In genomic region chr20:44581515-44581914, GRCh38 we compare ENCODE assay signal across 11 cellular contexts. TPM values are rescaled to one million over a fixed set of nuclear protein-coding genes. Genes with fewer than 3 reads are reported as not detected.
DNase-seq lines count a peak whose midpoint lies in the region; ATAC-seq and TF ChIP-seq lines count a peak whose summit lies in the region.
"Had no signal": no experiment of that assay in that cellular context is flagged by ENCODE, and none has a peak within 500 bp of the region (broad histone marks: within the 10 kb centered on the region; RNA-seq: fewer than 3 reads in every experiment).

No MANE protein-coding gene starts in this region.

- peak overlapping the region; percentile 33 for H3K4me2 ChIP-seq in neural progenitor cell

- H3K36me3 Mint-ChIP-seq in neural progenitor cell = peaks cover 3% of the 10 kb centered on the region

- no peaks in the 10 kb centered on the region for H3K79me2 ChIP-seq in neural progenitor cell (ENCODE audit: low read depth)

- no peak for TF ChIP-seq POLR2A in uterus (IDR thresholded peaks at IDR 0.05)

- peaks cover 34% of the 10 kb centered on the region for H3K4me1 Mint-ChIP-seq in neural progenitor cell

- H3K4me1 ChIP-seq in right cardiac atrium (ENCODE audit: control insufficient read depth, insufficient read depth, low read length) (peaks cover 21% of the 10 kb centered on the region), esophagus (ENCODE audit: control insufficient read depth in 2 of 2, insufficient read depth in 2 of 2, low read length in 1 of 2) (no peaks in the 10 kb centered on the region), neural progenitor cell (peaks cover 30% of the 10 kb centered on the region), uterus (peaks cover 10 to 17% of the 10 kb centered on the region in 2 donors)

- H3K9me3 ChIP-seq in right cardiac atrium (ENCODE audit: control insufficient read depth, low read length) (no peaks in the 10 kb centered on the region), esophagus (ENCODE audit: control insufficient read depth in 2 of 2, insufficient read depth in 1 of 2, low read depth in 1 of 2, low read length in 1 of 2) (no peaks in the 10 kb centered on the region), neural progenitor cell (ENCODE audit: low read depth) (no peaks in the 10 kb centered on the region), uterus (no peaks in the 10 kb centered on the region)

- WGBS in right cardiac atrium = 66% methylated on average over 1 of the region's 1 CpG
- 84 to 95% methylated on average over 1 of the region's 1 CpG for WGBS in esophagus, 2 donors

- H3K9ac ChIP-seq in neural progenitor cell = no peak overlapping the region

- H2AFZ ChIP-seq in neural progenitor cell (replicated peaks) = no peak overlapping the region

- no peak for TF ChIP-seq CTCF in neural progenitor cell (IDR thresholded peaks at IDR 0.05)
- TF ChIP-seq CTCF in uterus (IDR thresholded peaks at IDR 0.05) = no peak
- no peak for TF ChIP-seq CTCF in dorsolateral prefrontal cortex (IDR thresholded peaks at IDR 0.05 in 54 of 56, conservative IDR thresholded peaks at IDR 0.05 in 2 of 56; ENCODE audit: low read depth in 1 of 56, partially characterized antibody in 56 of 56)

- intact Hi-C loops in right cardiac atrium (cut with DNase I) = no loop called here
- intact Hi-C loops in Right ventricle myocardium superior (cut with DNase I) = no loop called here
- intact Hi-C loops in uterus (cut with DNase I; ENCODE audit: low total_unique reads) = no loop called here
- intact Hi-C loops in dorsolateral prefrontal cortex (cut with DNase I) = no loop called here

- H3K9me3 Mint-ChIP-seq in neural progenitor cell = peaks cover 2% of the 10 kb centered on the region

- H3K36me3 ChIP-seq in esophagus (ENCODE audit: control insufficient read depth in 2 of 2, insufficient read depth in 2 of 2, low read length in 1 of 2) (no peaks in the 10 kb centered on the region), neural progenitor cell (no peaks in the 10 kb centered on the region), uterus (no peaks in the 10 kb centered on the region)

- DNase-seq in right cardiac atrium = no peak
- DNase-seq in Right ventricle myocardium superior = no peak
- DNase-seq in neural progenitor cell (ENCODE audit: low spot score) = no peak
- DNase-seq in uterus = no peak
- no peak for DNase-seq in dorsolateral prefrontal cortex
- DNase-seq in activated effector memory CD4-positive, alpha-beta T cell treated with Interleukin-2 at 50 U/mL for 16 hours = no peak
- DNase-seq: aorta; NCI-H446 treated with DMSO at 0.1 percent for 48 hours; stimulated activated CD4-positive, alpha-beta T cell treated with anti-CD3 and anti-CD28 coated beads, Interleukin-2, amount 100 ng/mL, for 48 hours had no signal

- no peak overlapping the region for H3K27ac Mint-ChIP-seq in neural progenitor cell

- ATAC-seq in right cardiac atrium (no peak), Right ventricle myocardium superior (ENCODE audit: poor library complexity) (no peak), HG03378 (IDR thresholded peaks at IDR 0.05; ENCODE audit: unreplicated experiment) (no peak)

- H3K27me3 ChIP-seq in right cardiac atrium (ENCODE audit: control insufficient read depth, insufficient read depth) (no peaks in the 10 kb centered on the region), esophagus (ENCODE audit: control insufficient read depth in 1 of 2, insufficient read depth in 2 of 2, low read length in 2 of 2) (no peaks in the 10 kb centered on the region), neural progenitor cell (no peaks in the 10 kb centered on the region), uterus (no peaks in the 10 kb centered on the region), dorsolateral prefrontal cortex (no peaks in the 10 kb centered on the region)

- H3F3A ChIP-seq in neural progenitor cell (ENCODE audit: low read depth) = peaks cover 8% of the 10 kb centered on the region

- no peak overlapping the region for H3K4me3 ChIP-seq in right cardiac atrium (ENCODE audit: low read length)
- no peak overlapping the region for H3K4me3 ChIP-seq in esophagus (ENCODE audit: low read depth in 1 of 2, low read length in 2 of 2)
- H3K4me3 ChIP-seq in neural progenitor cell = no peak overlapping the region
- H3K4me3 ChIP-seq in uterus = no peak overlapping the region
- no peak overlapping the region for H3K4me3 ChIP-seq in dorsolateral prefrontal cortex

- H4K20me1 ChIP-seq in neural progenitor cell (ENCODE audit: low read depth) = peaks cover 6% of the 10 kb centered on the region

- H3K27me3 Mint-ChIP-seq in neural progenitor cell (ENCODE audit: insufficient read depth, low read depth) = peaks cover 2% of the 10 kb centered on the region

- H3K4me3 Mint-ChIP-seq in neural progenitor cell = no peak overlapping the region

- H3K27ac ChIP-seq in right cardiac atrium (ENCODE audit: low read length) = peak overlapping the region; percentile 90
- H3K27ac ChIP-seq in esophagus (ENCODE audit: low read depth in 2 of 2, low read length in 1 of 2) = peak overlapping the region; percentile 54 to 73
- no peak overlapping the region for H3K27ac ChIP-seq in neural progenitor cell
- peak overlapping the region; percentile 91 to 99 for H3K27ac ChIP-seq in uterus
- H3K27ac ChIP-seq in dorsolateral prefrontal cortex = peak overlapping the region in 24 of 59 donors; percentile 6 to 76 (median 35)

RNA-seq across cellular contexts. Expression of gene PKIG, which starts 0.9 kb away (rescaled TPM):
- total RNA-seq in right cardiac atrium (100 to 1,000 TPM; 212 to 246 (median 232) TPM), Right ventricle myocardium superior (180 TPM), neural progenitor cell (ENCODE audit: low replicate concordance) (40.6 and 64.6 TPM in 2 replicates), uterus (100 to 1,000 TPM in 3 of 4 donors, 10 to 100 TPM in 1; 67.1 to 250 (median 145) TPM), dorsolateral prefrontal cortex (100 to 1,000 TPM in 6 of 120 experiments, 10 to 100 TPM in 114; 35.0 to 115 (median 72.9) TPM)
- polyA plus RNA-seq in right cardiac atrium (334 TPM), esophagus (10 to 100 TPM; 13.7 to 33.3 TPM)

RNA-seq across cellular contexts. Expression of gene SERINC3, which starts 59.6 kb away (rescaled TPM):
- total RNA-seq in right cardiac atrium (100 to 1,000 TPM; 101 to 118 (median 105) TPM), Right ventricle myocardium superior (84.4 TPM), neural progenitor cell (ENCODE audit: low replicate concordance) (32.9 and 38.8 TPM in 2 replicates), uterus (100 to 1,000 TPM in 1 of 4 donors, 10 to 100 TPM in 3; 44.1 to 113 (median 58.3) TPM), dorsolateral prefrontal cortex (100 to 1,000 TPM; 107 to 236 (median 191) TPM)
- polyA plus RNA-seq in right cardiac atrium (47.8 TPM), esophagus (10 to 100 TPM; 25.5 to 35.1 TPM)
